Comparison of ENCODE assay signal across 29 cellular contexts in genomic region chr9:138083873-138084272, GRCh38.
"Had no signal": no experiment of that assay in that cellular context is flagged by ENCODE, and none has a peak within 500 bp of the region (broad histone marks: within the 10 kb centered on the region; RNA-seq: fewer than 3 reads in every experiment).

No MANE protein-coding gene starts in this region.

- H3K4me1 ChIP-seq: SJCRH30 had no signal

- H3K4me3 Mint-ChIP-seq: activated CD4-positive, alpha-beta T cell treated with anti-CD3 and anti-CD28 coated beads, Interleukin-2, amount 10 ng/mL, durations not matched to agents 24 days and 14 days; activated naive CD4-positive, alpha-beta T cell treated with anti-CD3 and anti-CD28 coated beads for 36 hours; activated naive CD8-positive, alpha-beta T cell; activated T-helper 1 cell treated with anti-CD3 and anti-CD28 coated beads, Interleukin-12 subunit alpha, Interleukin-12 subunit beta, Interleukin-2, Interleukin-4 antibody, amounts not matched to agents 30 ng/mL and 10 ng/mL and 1 ng/mL, durations not matched to agents 14 hours and 24 hours and 36 hours; brain; central memory CD8-positive, alpha-beta T cell; T-helper 17 cell; WTC11 had no signal

- H3K27me3 ChIP-seq: MG63, SJCRH30 had no signal

- DNase-seq: activated CD4-positive, alpha-beta T cell treated with anti-CD3 and anti-CD28 coated beads for 1 hour; activated CD4-positive, alpha-beta T cell treated with anti-CD3 and anti-CD28 coated beads, Interleukin-2, amount 10 ng/mL, durations not matched to agents 24 days and 14 days; activated CD4-positive, alpha-beta T cell treated with anti-CD3 and anti-CD28 coated beads, Interleukin-2, amount 50 U/mL, for 48 hours; activated gamma-delta T cell; activated naive CD4-positive, alpha-beta T cell treated with anti-CD3 and anti-CD28 coated beads for 36 hours; activated T-cell treated with anti-CD3 and anti-CD28 coated beads, Interleukin-2, amount 50 U/mL, for 1 hour; amygdala; MG63; MV-4-11; NCI-H1092 treated with DMSO at 0.1 percent for 48 hours; NCI-H1417 treated with DMSO at 0.1 percent for 48 hours; NCI-H1694; NCI-H2029; NCI-H2107; NCI-H2171 treated with DMSO at 0.1 percent for 48 hours; NCI-H226; NCI-H526; NCI-H82; RPMI8226; SJCRH30; T-helper 9 cell had no signal

- H3K4me1 Mint-ChIP-seq: activated CD4-positive, alpha-beta T cell treated with anti-CD3 and anti-CD28 coated beads, Interleukin-2, amount 10 ng/mL, durations not matched to agents 24 days and 14 days; brain; central memory CD8-positive, alpha-beta T cell; T-helper 17 cell; WTC11 had no signal

- H3K27ac Mint-ChIP-seq: activated CD4-positive, alpha-beta T cell treated with anti-CD3 and anti-CD28 coated beads, Interleukin-2, amount 10 ng/mL, durations not matched to agents 24 days and 14 days; activated naive CD4-positive, alpha-beta T cell treated with anti-CD3 and anti-CD28 coated beads for 36 hours; activated naive CD8-positive, alpha-beta T cell; activated T-helper 1 cell treated with anti-CD3 and anti-CD28 coated beads, Interleukin-12 subunit alpha, Interleukin-12 subunit beta, Interleukin-2, Interleukin-4 antibody, amounts not matched to agents 30 ng/mL and 10 ng/mL and 1 ng/mL, durations not matched to agents 14 hours and 24 hours and 36 hours; brain; T-helper 17 cell; WTC11 had no signal

- H3K36me3 ChIP-seq: MG63, SJCRH30 had no signal

- H3K4me3 ChIP-seq: MG63, SJCRH30 had no signal

- H3K9me3 ChIP-seq: MG63 had no signal

- ATAC-seq: Panc1, Right ventricle myocardium inferior, T-helper 17 cell, WTC11 had no signal

- H3K27ac ChIP-seq: SJCRH30 had no signal
